Comparison of ENCODE assay signal across 15 cellular contexts in the genomic region with DNA sequence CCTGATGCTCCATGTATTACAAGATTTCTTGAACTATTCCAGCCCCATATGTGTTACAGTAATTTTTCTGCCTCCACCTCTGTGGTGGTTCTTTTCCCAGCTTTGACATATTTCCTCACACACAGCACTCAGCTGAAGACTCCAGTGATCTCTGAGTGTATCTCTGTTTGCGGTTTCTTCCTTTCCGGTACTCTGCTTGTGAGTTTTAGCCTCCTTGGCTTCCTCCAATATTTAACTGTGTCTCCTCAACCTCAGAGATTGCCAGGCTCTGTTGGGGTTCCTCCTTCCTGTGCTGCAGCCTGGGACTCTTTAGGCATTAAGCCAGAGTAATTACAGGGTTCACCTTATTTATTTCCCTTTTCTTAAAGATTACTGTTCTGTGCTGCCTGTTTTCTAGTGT.
DNase-seq lines count a peak whose midpoint lies in the region; ATAC-seq, FAIRE-seq and TF ChIP-seq lines count a peak whose summit lies in the region.
"Had no signal": no experiment of that assay in that cellular context is flagged by ENCODE, and none has a peak within 500 bp of the region (broad histone marks: within the 10 kb centered on the region; RNA-seq: fewer than 3 reads in every experiment).

No MANE protein-coding gene starts in this region.

- TF ChIP-seq POLR2A in NB4 (IDR thresholded peaks at IDR 0.05; ENCODE audit: extremely low read depth, insufficient read length): no peak
- TF ChIP-seq POLR2A in lower leg skin (IDR thresholded peaks at IDR 0.05): no peak

- H3K4me1 ChIP-seq in astrocyte (ENCODE audit: insufficient read depth, low read length): peaks cover 5% of the 10 kb centered on the region

- peaks cover 9% of the 10 kb centered on the region for H3K36me3 ChIP-seq in astrocyte (ENCODE audit: insufficient read depth, low read length)

- DNase-seq in activated naive CD4-positive, alpha-beta T cell treated with Interleukin-2 at 50 U/mL for 16 hours: no peak
- DNase-seq in NB4 (ENCODE audit: low read depth): peak; percentile 78
- DNase-seq in astrocyte (ENCODE audit: low read depth): no peak
- DNase-seq in stimulated activated naive B cell treated with anti-CD40 and anti-IgM and Interleukin-4, amounts not matched to agents 10 μg/mL and 1 μg/mL and 100 μg/mL, for 72 hours: no peak
- no peak for DNase-seq in lower leg skin (ENCODE audit: low spot score in 2 of 2)
- DNase-seq in T1000 (lab: John Stamatoyannopoulos, UW): no peak
- no peak for DNase-seq in Calu3
- DNase-seq: dermis blood vessel endothelial cell; MG63; stimulated activated CD4-positive, alpha-beta T cell treated with anti-CD3 and anti-CD28 coated beads, Interleukin-1b, Interleukin-23, amount 100 ng/mL, for 48 hours had no signal

- no peaks in the 10 kb centered on the region for H3K27me3 ChIP-seq in astrocyte (ENCODE audit: insufficient read depth, low read length)
- H3K27me3 ChIP-seq: MG63 had no signal

- H3K4me3 Mint-ChIP-seq in activated naive CD4-positive, alpha-beta T cell treated with anti-CD3 and anti-CD28 coated beads, Interleukin-2, amount 50 U/mL, for 24 hours: peak overlapping the region; percentile 71
- H3K4me3 Mint-ChIP-seq in astrocyte (ENCODE audit: unreplicated experiment) (no peak overlapping the region), Calu3 (ENCODE audit: low read depth, unreplicated experiment) (no peak overlapping the region)
- H3K4me3 Mint-ChIP-seq in stimulated activated naive B cell treated with anti-CD40 and anti-IgM and Interleukin-4, amounts not matched to agents 10 μg/mL and 1 μg/mL and 100 μg/mL, for 72 hours: peak overlapping the region in 1 of 2 donors; percentile 12
- H3K4me3 Mint-ChIP-seq: nephron had no signal

- H4K20me1 ChIP-seq in astrocyte (ENCODE audit: insufficient read depth, low read length): peaks cover 25% of the 10 kb centered on the region

- no TSS peak for BruUV-seq in Calu3 (replicated peaks; lab: Mats Ljungman, UMichigan)

- intact Hi-C loops in lower leg skin (cut with DNase I; ENCODE audit: low total_unique reads) (no loop called here), Calu3 (cut with micrococcal nuclease; ENCODE audit: unreplicated experiment) (no loop called here)

- ATAC-seq in stimulated activated naive B cell treated with anti-CD40 and anti-IgM and Interleukin-4, amounts not matched to agents 10 μg/mL and 1 μg/mL and 100 μg/mL, for 72 hours (replicated peaks): no peak
- ATAC-seq: GM12878, Panc1 had no signal

- no peaks in the 10 kb centered on the region for H3K9me3 ChIP-seq in astrocyte (ENCODE audit: insufficient read depth, low read depth, low read length)
- H3K9me3 ChIP-seq: MG63, thoracic aorta had no signal

- H3K4me3 ChIP-seq in NB4 (ENCODE audit: low read depth, low read length) (no peak overlapping the region), astrocyte (ENCODE audit: insufficient read depth, low read depth, low read length) (no peak overlapping the region), lower leg skin (ENCODE audit: low read depth, poor library complexity, severe bottlenecking) (no peak overlapping the region)
- H3K4me3 ChIP-seq: GM12878, MG63, thoracic aorta had no signal

- H3K9me3 Mint-ChIP-seq in activated naive CD4-positive, alpha-beta T cell treated with anti-CD3 and anti-CD28 coated beads, Interleukin-2, amount 50 U/mL, for 24 hours: peaks cover 5% of the 10 kb centered on the region
- peaks cover 4% of the 10 kb centered on the region for H3K9me3 Mint-ChIP-seq in astrocyte (ENCODE audit: unreplicated experiment)
- H3K9me3 Mint-ChIP-seq in stimulated activated naive B cell treated with anti-CD40 and anti-IgM and Interleukin-4, amounts not matched to agents 10 μg/mL and 1 μg/mL and 100 μg/mL, for 72 hours: no peaks in the 10 kb centered on the region
- no peaks in the 10 kb centered on the region for H3K9me3 Mint-ChIP-seq in Calu3 (ENCODE audit: low read depth, unreplicated experiment)

- TF ChIP-seq CTCF in NB4 (IDR thresholded peaks at IDR 0.05; ENCODE audit: low read depth, low read length) (no peak), astrocyte (IDR thresholded peaks at IDR 0.05; ENCODE audit: insufficient read depth, low read depth, low read length) (no peak), lower leg skin (IDR thresholded peaks at IDR 0.05) (no peak), Calu3 (IDR thresholded peaks at IDR 0.05; ENCODE audit: unreplicated experiment) (no peak)

- CTCF ChIA-PET in Calu3 (lab: Charles Lee): no interaction called here

- H3K27ac ChIP-seq in astrocyte (ENCODE audit: low read depth, low read length): no peak overlapping the region
- H3K27ac ChIP-seq: thoracic aorta had no signal

- no peak overlapping the region for H2AFZ ChIP-seq in astrocyte (ENCODE audit: low read depth, low read length)

- no peaks in the 10 kb centered on the region for H3K79me2 ChIP-seq in astrocyte (ENCODE audit: insufficient read depth, low read length)

- no peaks in the 10 kb centered on the region for H3K27me3 Mint-ChIP-seq in activated naive CD4-positive, alpha-beta T cell treated with anti-CD3 and anti-CD28 coated beads, Interleukin-2, amount 50 U/mL, for 24 hours
- H3K27me3 Mint-ChIP-seq in astrocyte (ENCODE audit: low read depth, unreplicated experiment): no peaks in the 10 kb centered on the region
- no peaks in the 10 kb centered on the region for H3K27me3 Mint-ChIP-seq in stimulated activated naive B cell treated with anti-CD40 and anti-IgM and Interleukin-4, amounts not matched to agents 10 μg/mL and 1 μg/mL and 100 μg/mL, for 72 hours
- H3K27me3 Mint-ChIP-seq in Calu3 (ENCODE audit: unreplicated experiment): no peaks in the 10 kb centered on the region

- H3K4me1 Mint-ChIP-seq in activated naive CD4-positive, alpha-beta T cell treated with anti-CD3 and anti-CD28 coated beads, Interleukin-2, amount 50 U/mL, for 24 hours: peaks cover 77% of the 10 kb centered on the region
- H3K4me1 Mint-ChIP-seq in astrocyte (ENCODE audit: low read depth, unreplicated experiment): peaks cover 17% of the 10 kb centered on the region
- peaks cover 32 to 58% of the 10 kb centered on the region in 2 donors for H3K4me1 Mint-ChIP-seq in stimulated activated naive B cell treated with anti-CD40 and anti-IgM and Interleukin-4, amounts not matched to agents 10 μg/mL and 1 μg/mL and 100 μg/mL, for 72 hours
- H3K4me1 Mint-ChIP-seq in Calu3 (ENCODE audit: low read depth, unreplicated experiment): peaks cover 23% of the 10 kb centered on the region
- H3K4me1 Mint-ChIP-seq: nephron had no signal

- peaks cover 50% of the 10 kb centered on the region for H3K36me3 Mint-ChIP-seq in activated naive CD4-positive, alpha-beta T cell treated with anti-CD3 and anti-CD28 coated beads, Interleukin-2, amount 50 U/mL, for 24 hours
- peaks cover 20% of the 10 kb centered on the region for H3K36me3 Mint-ChIP-seq in astrocyte (ENCODE audit: low read depth, unreplicated experiment)
- H3K36me3 Mint-ChIP-seq in stimulated activated naive B cell treated with anti-CD40 and anti-IgM and Interleukin-4, amounts not matched to agents 10 μg/mL and 1 μg/mL and 100 μg/mL, for 72 hours: peaks cover 56 to 74% of the 10 kb centered on the region in 2 donors
- peaks cover 7% of the 10 kb centered on the region for H3K36me3 Mint-ChIP-seq in Calu3 (ENCODE audit: insufficient read depth, unreplicated experiment)

- FAIRE-seq in astrocyte (lab: Jason Lieb, UNC): peak; percentile 45
- FAIRE-seq: GM12878 had no signal

- peak overlapping the region; percentile 67 for H3K27ac Mint-ChIP-seq in activated naive CD4-positive, alpha-beta T cell treated with anti-CD3 and anti-CD28 coated beads, Interleukin-2, amount 50 U/mL, for 24 hours
- H3K27ac Mint-ChIP-seq in astrocyte (ENCODE audit: unreplicated experiment): no peak overlapping the region
- H3K27ac Mint-ChIP-seq in stimulated activated naive B cell treated with anti-CD40 and anti-IgM and Interleukin-4, amounts not matched to agents 10 μg/mL and 1 μg/mL and 100 μg/mL, for 72 hours: peak overlapping the region; percentile 39
- H3K27ac Mint-ChIP-seq in Calu3 (ENCODE audit: unreplicated experiment): no peak overlapping the region
- H3K27ac Mint-ChIP-seq: nephron had no signal

- H3K4me2 ChIP-seq in astrocyte (ENCODE audit: low read length): no peak overlapping the region

- 75 to 84% methylated on average over 2 of the region's 2 CpGs for WGBS in lower leg skin, 2 donors

- H3K9ac ChIP-seq in astrocyte (ENCODE audit: low read length): no peak overlapping the region

Comparison
In these comparisons a context has a peak if more than half of its experiments do, and no peak if none do; other contexts are left out.
1. H3K27ac Mint-ChIP-seq: peak in activated naive CD4-positive, alpha-beta T cell treated with anti-CD3 and anti-CD28 coated beads, Interleukin-2, amount 50 U/mL, for 24 hours (single experiment) and stimulated activated naive B cell treated with anti-CD40 and anti-IgM and Interleukin-4, amounts not matched to agents 10 μg/mL and 1 μg/mL and 100 μg/mL, for 72 hours (single experiment); none in astrocyte (single experiment) and Calu3 (single experiment).